8 cellular contexts compared by ENCODE assay signal in the genomic region with DNA sequence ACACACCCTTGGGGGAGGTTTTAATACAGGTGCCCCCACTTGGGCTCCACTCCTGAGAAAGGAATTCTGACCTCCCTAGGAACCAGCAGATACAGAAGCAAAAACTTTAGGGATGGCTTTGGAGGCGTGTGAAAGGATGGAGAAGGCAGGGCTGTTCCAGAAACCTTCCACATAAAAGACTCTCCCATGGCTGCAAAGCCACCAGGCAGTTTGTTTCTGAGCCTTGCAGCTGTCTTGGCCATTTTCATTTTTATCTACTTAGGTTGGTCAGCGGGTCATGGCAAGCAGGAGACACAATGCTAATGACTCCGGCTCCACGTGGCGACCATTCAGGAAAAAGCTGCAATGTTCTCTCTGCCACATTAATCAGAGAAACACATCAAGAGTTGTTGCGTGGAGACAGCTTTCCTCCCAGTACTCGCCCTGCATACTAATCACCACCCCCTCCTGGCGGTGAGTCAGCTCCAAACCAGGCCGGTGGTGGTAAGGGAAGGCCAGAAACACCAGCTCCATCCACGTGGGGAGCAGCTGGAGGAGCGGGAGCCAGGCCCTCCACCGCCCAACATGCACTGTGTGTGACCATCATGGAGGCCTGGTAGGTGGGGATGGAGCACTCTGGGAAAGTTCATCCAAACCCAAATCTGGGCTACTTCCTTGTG. TPM values are rescaled to one million over a fixed set of nuclear protein-coding genes. Genes with fewer than 3 reads are reported as not detected.
A peak's percentile ranks its signal among the peaks of the same experiment; 100 is the strongest.
DNase-seq lines count a peak whose midpoint lies in the region; ATAC-seq and TF ChIP-seq lines count a peak whose summit lies in the region.

No MANE protein-coding gene starts in this region.

- in situ Hi-C loops in GM23248 (cut with MboI) = no loop called here

- H3K9me2 ChIP-seq in GM23248 (ENCODE audit: insufficient read depth) = no peaks in the 10 kb centered on the region

- DNase-seq in GM23248 (peak; percentile 97), fibroblast of the conjunctiva (ENCODE audit: low read depth) (peak; percentile 55), posterior cingulate gyrus (peak; percentile 68 to 97 (median 86)), germinal center (ENCODE audit: low spot score) (no peak)
- DNase-seq in effector CD4-positive, alpha-beta T cell = no peak

- H3K27ac ChIP-seq in ACC112 (ENCODE audit: low read depth, low read length) (peak overlapping the region; percentile 47), GM23248 (peak overlapping the region; percentile 79)

- intact Hi-C loops in posterior cingulate gyrus (cut with DNase I) = no loop called here

- H3K4me1 ChIP-seq in ACC112 (ENCODE audit: control insufficient read depth, insufficient read depth, low read length, unreplicated experiment) = peaks cover 7% of the 10 kb centered on the region
- H3K4me1 ChIP-seq in GM23248 (ENCODE audit: insufficient read depth) = peaks cover 5% of the 10 kb centered on the region; the same call in 1 of the 2 replicates

- no peaks in the 10 kb centered on the region for H3K36me3 ChIP-seq in ACC112 (ENCODE audit: insufficient read depth, low read length)
- no peaks in the 10 kb centered on the region for H3K36me3 ChIP-seq in GM23248 (ENCODE audit: low read depth)

- H2AFZ ChIP-seq in ACC112 (ENCODE audit: low read length, unreplicated experiment) = no peak overlapping the region
- H2AFZ ChIP-seq in GM23248 = peak overlapping the region; percentile 30

- H3K27me3 ChIP-seq in ACC112 (ENCODE audit: insufficient read depth, low read length) (no peaks in the 10 kb centered on the region), GM23248 (replicated peaks; ENCODE audit: insufficient read depth) (no peaks in the 10 kb centered on the region)

- ATAC-seq in SK-N-SH treated with all-trans-retinoic acid at 6 μM for 48 hours (peak; percentile 97), HG02870 (IDR thresholded peaks at IDR 0.05; ENCODE audit: unreplicated experiment) (no peak)

- WGBS in GM23248 (ENCODE audit: low coverage in 1 of 2, low lambda C conversion rate in 2 of 2, missing lambda C conversion rate in 2 of 2), 2 experiments = 3 to 6% methylated on average over 12 of the region's 12 CpGs

- H3K79me2 ChIP-seq in ACC112 (ENCODE audit: control insufficient read depth, insufficient read depth, low read length, unreplicated experiment) = no peaks in the 10 kb centered on the region
- H3K79me2 ChIP-seq in GM23248 (ENCODE audit: insufficient read depth) = no peaks in the 10 kb centered on the region

- no peak overlapping the region for H3K4me2 ChIP-seq in GM23248 (ENCODE audit: unreplicated experiment)

- no peaks in the 10 kb centered on the region for H4K20me1 ChIP-seq in GM23248 (ENCODE audit: insufficient read depth)

- H3K4me3 ChIP-seq in ACC112 (ENCODE audit: low read depth, low read length) (no peak overlapping the region), GM23248 (no peak overlapping the region)

- no peaks in the 10 kb centered on the region for H3K9me3 ChIP-seq in GM23248 (ENCODE audit: low read depth)

- no peaks in the 10 kb centered on the region for H3F3A ChIP-seq in GM23248 (ENCODE audit: insufficient read depth)

- peak overlapping the region; percentile 67 for H3K9ac ChIP-seq in GM23248

TF ChIP-seq in SK-N-SH treated with all-trans-retinoic acid at 6 μM for 48 hours, 23 proteins besides CTCF, POLR2A, EP300 and RAD21:
- TF ChIP-seq RARB (CRISPR knock-in tag; IDR thresholded peaks at IDR 0.05) = no peak
- TF ChIP-seq ISL1 (CRISPR knock-in tag; IDR thresholded peaks at IDR 0.05) = no peak
TF ChIP-seq in SK-N-SH treated with all-trans-retinoic acid at 6 μM for 48 hours: peak in this region for 0.

RNA-seq across cellular contexts. Expression of gene IRF2BPL, which starts 30.9 kb away (rescaled TPM):
- 43.4 and 51.0 TPM in 2 replicates for total RNA-seq in GM23248 (2014; rRNA removed; shearing (Covaris generic))
- polyA plus RNA-seq in GM23248 (2016; fragmentation: Nextera tagmentation; extraction: Ambion mirVana) = 4.8 and 4.9 TPM in 2 replicates

RNA-seq across cellular contexts. Expression of gene CIPC, which starts 38.7 kb away (rescaled TPM):
- total RNA-seq in GM23248 (2014; rRNA removed; shearing (Covaris generic)) = 10.8 and 14.4 TPM in 2 replicates
- 5.5 and 5.6 TPM in 2 replicates for polyA plus RNA-seq in GM23248 (2016; fragmentation: Nextera tagmentation; extraction: Ambion mirVana)

Comparison
In these comparisons a context has a peak if more than half of its experiments do, and no peak if none do; other contexts are left out.
1. DNase-seq: peak in GM23248 (single experiment), fibroblast of the conjunctiva (single experiment) and posterior cingulate gyrus (10 of 10); none in germinal center (single experiment) and effector CD4-positive, alpha-beta T cell (single experiment).